8 cellular contexts compared by ENCODE assay signal in the genomic region with DNA sequence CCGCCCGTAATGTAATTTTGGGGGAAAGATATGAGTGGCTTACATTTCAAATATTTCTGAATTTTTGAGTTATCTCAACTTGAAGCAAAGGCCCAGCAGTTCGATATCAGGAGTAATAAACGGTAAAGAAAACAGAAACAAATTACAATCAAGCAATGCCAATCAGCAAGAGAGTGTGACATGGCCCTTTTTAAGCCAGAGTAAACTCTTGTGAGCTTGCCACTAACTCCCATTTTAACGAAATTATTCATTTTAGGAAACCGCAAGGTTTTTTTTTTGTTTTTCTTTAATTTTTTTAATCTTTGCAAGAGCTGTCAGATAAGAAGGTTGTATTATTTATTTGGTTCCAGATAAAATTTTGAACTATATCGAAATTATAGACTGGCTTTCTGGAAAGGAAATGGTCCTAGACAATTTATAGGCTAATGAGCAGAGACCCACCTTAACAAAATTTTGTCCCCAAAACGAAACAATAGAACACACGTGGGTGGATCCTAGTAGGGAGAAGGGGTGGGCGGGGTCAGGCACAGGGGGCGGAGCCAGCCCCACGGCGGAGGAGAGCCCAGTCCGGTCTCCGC. TPM values are rescaled to one million over a fixed set of nuclear protein-coding genes. Genes with fewer than 3 reads are reported as not detected.
DNase-seq lines count a peak whose midpoint lies in the region; ATAC-seq and TF ChIP-seq lines count a peak whose summit lies in the region.

No MANE protein-coding gene starts in this region.

- H3K4me1 Mint-ChIP-seq in glutamatergic neuron (ENCODE audit: low read depth, unreplicated experiment) = peaks cover 4% of the 10 kb centered on the region

- ATAC-seq in HG02981 (IDR thresholded peaks at IDR 0.05; ENCODE audit: unreplicated experiment) = no peak

- no peak for TF ChIP-seq POLR2A in spleen (IDR thresholded peaks at IDR 0.05)

- H3K4me3 Mint-ChIP-seq in glutamatergic neuron (ENCODE audit: unreplicated experiment) = peak overlapping the region; percentile 100

- H3K27me3 ChIP-seq in spleen (replicated peaks in 1 of 7) = no peaks in the 10 kb centered on the region

- peaks cover 4% of the 10 kb centered on the region for H3K36me3 Mint-ChIP-seq in glutamatergic neuron (ENCODE audit: unreplicated experiment)

- peaks cover 0 to 5% (median 0%) of the 10 kb centered on the region in 6 donors for H3K36me3 ChIP-seq in spleen

- DNase-seq in COLO829 (ENCODE audit: low spot score) (peak; percentile 85), HuH-7.5 (ENCODE audit: low spot score) (peak; percentile 76), activated T-cell treated with anti-CD3 and anti-CD28 coated beads for 48 hours (ENCODE audit: low read depth) (peak; percentile 92), glutamatergic neuron (no peak), spleen (no peak), islet precursor cell (no peak), NCI-H82 treated with DMSO at 0.1 percent for 48 hours (lab: John Stamatoyannopoulos, UW; ENCODE audit: unreplicated experiment) (no peak)

- peak overlapping the region; percentile 88 to 99 (median 96) for H3K27ac ChIP-seq in spleen

- H3K4me3 ChIP-seq in spleen = peak overlapping the region; percentile 73 to 100 (median 96)

- intact Hi-C loops in spleen (cut with DNase I; ENCODE audit: low total_unique reads) = no loop called here

- peak overlapping the region; percentile 70 for H3K27ac Mint-ChIP-seq in glutamatergic neuron (ENCODE audit: unreplicated experiment)

- TF ChIP-seq CTCF in glutamatergic neuron (IDR thresholded peaks at IDR 0.05; ENCODE audit: partially characterized antibody, unreplicated experiment) (no peak), spleen (IDR thresholded peaks at IDR 0.05 in 8 of 11, conservative IDR thresholded peaks at IDR 0.05 in 3 of 11) (no peak)

- 19 to 21% (median 20%) methylated on average over 14 to 15 of the region's 15 CpGs for WGBS in spleen, 5 donors

- no peaks in the 10 kb centered on the region for H3K9me3 ChIP-seq in spleen

- H3K27me3 Mint-ChIP-seq in glutamatergic neuron (ENCODE audit: unreplicated experiment) = peaks cover 4% of the 10 kb centered on the region

- H3K9me3 Mint-ChIP-seq in glutamatergic neuron (ENCODE audit: unreplicated experiment) = peaks cover 4% of the 10 kb centered on the region

- peaks cover 0 to 28% (median 18%) of the 10 kb centered on the region in 6 donors for H3K4me1 ChIP-seq in spleen

RNA-seq across cellular contexts. Expression of gene CDK7, which starts 17.4 kb away (rescaled TPM):
- total RNA-seq in glutamatergic neuron (ENCODE audit: unreplicated experiment) (17.0 TPM), spleen (10 to 100 TPM; 12.9 to 21.9 (median 17.2) TPM)
- polyA plus RNA-seq in spleen = 10 to 100 TPM; 17.4 to 19.0 (median 18.7) TPM

RNA-seq across cellular contexts. Expression of gene CENPH, which starts 27.9 kb away (rescaled TPM):
- 9.5 TPM for total RNA-seq in glutamatergic neuron (ENCODE audit: unreplicated experiment)
- total RNA-seq in spleen = 1 to 10 TPM; 4.7 to 9.1 (median 7.8) TPM
- 10 to 100 TPM in 1 of 3 donors, 1 to 10 TPM in 2; 8.6 to 15.6 (median 9.1) TPM for polyA plus RNA-seq in spleen

RNA-seq across cellular contexts. Expression of gene CCNB1, which starts 50.3 kb away (rescaled TPM):
- total RNA-seq in glutamatergic neuron (ENCODE audit: unreplicated experiment) (29.6 TPM), spleen (10 to 100 TPM in 4 of 7 donors, 1 to 10 TPM in 3; 4.5 to 22.6 (median 11.8) TPM)
- polyA plus RNA-seq in spleen = 10 to 100 TPM in 2 of 3 donors, 1 to 10 TPM in 1; 3.7 to 22.6 (median 10.6) TPM

Comparison
In these comparisons a context has a peak if more than half of its experiments do, and no peak if none do; other contexts are left out.
1. DNase-seq: peak in COLO829 (single experiment), HuH-7.5 (single experiment) and activated T-cell treated with anti-CD3 and anti-CD28 coated beads for 48 hours (single experiment); none in glutamatergic neuron (single experiment), spleen (single experiment), islet precursor cell (single experiment) and NCI-H82 treated with DMSO at 0.1 percent for 48 hours (single experiment).